ENCODE assay signal across 25 cellular contexts in genomic region chr20:848218-848617, GRCh38. TPM values are rescaled to one million over a fixed set of nuclear protein-coding genes. Genes with fewer than 3 reads are reported as not detected.
DNase-seq lines count a peak whose midpoint lies in the region; ATAC-seq and TF ChIP-seq lines count a peak whose summit lies in the region.
"Had no signal": no experiment of that assay in that cellular context is flagged by ENCODE, and none has a peak within 500 bp of the region (broad histone marks: within the 10 kb centered on the region; RNA-seq: fewer than 3 reads in every experiment).

No MANE protein-coding gene starts in this region.

- H3K36me3 Mint-ChIP-seq in T-helper 17 cell (ENCODE audit: low read depth): peaks cover 4% of the 10 kb centered on the region
- H3K36me3 Mint-ChIP-seq in nephron (ENCODE audit: low read depth): peaks cover 4% of the 10 kb centered on the region
- H3K36me3 Mint-ChIP-seq in activated T-helper 1 cell treated with anti-CD3 and anti-CD28 coated beads, Interleukin-12 subunit alpha, Interleukin-12 subunit beta, Interleukin-2, Interleukin-4 antibody, amounts not matched to agents 30 ng/mL and 10 ng/mL and 1 ng/mL, durations not matched to agents 14 hours and 24 hours and 36 hours (ENCODE audit: low read depth): peaks cover 35% of the 10 kb centered on the region

- peaks cover 50% of the 10 kb centered on the region for H3K4me1 ChIP-seq in Loucy (ENCODE audit: insufficient read depth, low read length, poor library complexity, severe bottlenecking)

- no peaks in the 10 kb centered on the region for H3K27me3 Mint-ChIP-seq in T-helper 17 cell
- H3K27me3 Mint-ChIP-seq in nephron (ENCODE audit: low read depth): peaks cover 27% of the 10 kb centered on the region
- no peaks in the 10 kb centered on the region for H3K27me3 Mint-ChIP-seq in activated T-helper 1 cell treated with anti-CD3 and anti-CD28 coated beads, Interleukin-12 subunit alpha, Interleukin-12 subunit beta, Interleukin-2, Interleukin-4 antibody, amounts not matched to agents 30 ng/mL and 10 ng/mL and 1 ng/mL, durations not matched to agents 14 hours and 24 hours and 36 hours (ENCODE audit: insufficient read depth)

- no peaks in the 10 kb centered on the region for H3K9me3 ChIP-seq in Loucy (ENCODE audit: insufficient read depth, low read depth, low read length)
- no peaks in the 10 kb centered on the region for H3K9me3 ChIP-seq in T-helper 17 cell (ENCODE audit: control insufficient read depth, low read length, poor library complexity, severe bottlenecking)
- H3K9me3 ChIP-seq: gastrocnemius medialis, MG63, tibial artery had no signal

- H3K27me3 ChIP-seq in Loucy (ENCODE audit: insufficient read depth, low read length, poor library complexity, severe bottlenecking): no peaks in the 10 kb centered on the region
- H3K27me3 ChIP-seq: gastrocnemius medialis, hepatocyte, MG63 had no signal

- H3K4me2 ChIP-seq in Loucy (ENCODE audit: low read depth, low read length, poor library complexity, severe bottlenecking): peak overlapping the region; percentile 91
- H3K4me2 ChIP-seq: hepatocyte had no signal

- H2AFZ ChIP-seq in Loucy (ENCODE audit: low read length): no peak overlapping the region
- H2AFZ ChIP-seq: hepatocyte had no signal

- H3F3A ChIP-seq in Loucy (ENCODE audit: low read depth): no peaks in the 10 kb centered on the region

- no peaks in the 10 kb centered on the region for H3K36me3 ChIP-seq in Loucy (ENCODE audit: insufficient read depth, low read length)
- H3K36me3 ChIP-seq: gastrocnemius medialis, MG63 had no signal

- H3K9me2 ChIP-seq in Loucy (replicated peaks; ENCODE audit: low read depth, low read length): no peaks in the 10 kb centered on the region

- H3K4me3 Mint-ChIP-seq in T-helper 17 cell (no peak overlapping the region), nephron (no peak overlapping the region)
- no peak overlapping the region for H3K4me3 Mint-ChIP-seq in activated T-helper 1 cell treated with anti-CD3 and anti-CD28 coated beads, Interleukin-12 subunit alpha, Interleukin-12 subunit beta, Interleukin-2, Interleukin-4 antibody, amounts not matched to agents 30 ng/mL and 10 ng/mL and 1 ng/mL, durations not matched to agents 14 hours and 24 hours and 36 hours
- H3K4me3 Mint-ChIP-seq: dendritic cell treated with granulocyte-macrophage colony-stimulating factor and Interleukin-4, amounts not matched to agents 40 ng/mL and 50 ng/mL, for 4 days; H9 had no signal

- intact Hi-C loops in activated T-helper 1 cell treated with anti-CD3 and anti-CD28 coated beads, Interleukin-12 subunit alpha, Interleukin-12 subunit beta, Interleukin-2, Interleukin-4 antibody, amounts not matched to agents 30 ng/mL and 10 ng/mL and 1 ng/mL, durations not matched to agents 14 hours and 24 hours and 36 hours (cut with micrococcal nuclease): loop anchor here (5.0 kb wide), 1 partner anchor 34 kb away; no protein-coding TSS in a partner anchor

- peak overlapping the region; percentile 73 for H3K4me3 ChIP-seq in Loucy (ENCODE audit: low read length, poor library complexity, severe bottlenecking)
- H3K4me3 ChIP-seq: gastrocnemius medialis, hepatocyte, MG63, tibial artery had no signal

- H3K4me1 Mint-ChIP-seq in T-helper 17 cell (peaks cover 37% of the 10 kb centered on the region), nephron (peaks cover 30% of the 10 kb centered on the region)
- H3K4me1 Mint-ChIP-seq in activated T-helper 1 cell treated with anti-CD3 and anti-CD28 coated beads, Interleukin-12 subunit alpha, Interleukin-12 subunit beta, Interleukin-2, Interleukin-4 antibody, amounts not matched to agents 30 ng/mL and 10 ng/mL and 1 ng/mL, durations not matched to agents 14 hours and 24 hours and 36 hours (ENCODE audit: low read depth): peaks cover 64% of the 10 kb centered on the region

- no peaks in the 10 kb centered on the region for H4K20me1 ChIP-seq in Loucy (ENCODE audit: insufficient read depth, low read length, poor library complexity, severe bottlenecking)

- H3K9ac ChIP-seq in Loucy (ENCODE audit: low read depth, low read length, poor library complexity, severe bottlenecking): peak overlapping the region; percentile 74

- ATAC-seq in T-helper 17 cell: no peak
- no peak for ATAC-seq in GM18858 (IDR thresholded peaks at IDR 0.05; ENCODE audit: unreplicated experiment)
- ATAC-seq: activated CD8-positive, alpha-beta T cell treated with anti-CD3 and anti-CD28 coated beads, Interleukin-2, amount 10 ng/mL, durations not matched to agents 7 days and 5 days; gastrocnemius medialis; left colon had no signal

- H3K27ac Mint-ChIP-seq in T-helper 17 cell (peak overlapping the region; percentile 92), nephron (peak overlapping the region; percentile 36 to 38 (median 38))
- H3K27ac Mint-ChIP-seq in activated T-helper 1 cell treated with anti-CD3 and anti-CD28 coated beads, Interleukin-12 subunit alpha, Interleukin-12 subunit beta, Interleukin-2, Interleukin-4 antibody, amounts not matched to agents 30 ng/mL and 10 ng/mL and 1 ng/mL, durations not matched to agents 14 hours and 24 hours and 36 hours: no peak overlapping the region
- H3K27ac Mint-ChIP-seq: dendritic cell treated with granulocyte-macrophage colony-stimulating factor and Interleukin-4, amounts not matched to agents 40 ng/mL and 50 ng/mL, for 4 days; H9 had no signal

- no peak for TF ChIP-seq CTCF in Loucy (conservative IDR thresholded peaks at IDR 0.05; ENCODE audit: low read length)
- no peak for TF ChIP-seq CTCF in nephron (IDR thresholded peaks at IDR 0.05; ENCODE audit: unreplicated experiment in 3 of 3)

- peak in 2 of 3 experiments; percentile 35 to 42 for DNase-seq in NCI-H1417 (lab: John Stamatoyannopoulos, UW)
- DNase-seq in NCI-H1417 treated with DMSO at 0.1 percent for 48 hours (lab: John Stamatoyannopoulos, UW): no peak
- DNase-seq in T-helper 17 cell: no peak
- no peak for DNase-seq in NCI-H345 treated with DMSO at 0.1 percent for 48 hours (lab: John Stamatoyannopoulos, UW; ENCODE audit: unreplicated experiment)
- no peak for DNase-seq in activated T-helper 1 cell treated with anti-CD3 and anti-CD28 coated beads, Interleukin-12 subunit alpha, Interleukin-12 subunit beta, Interleukin-2, Interleukin-4 antibody, amounts not matched to agents 30 ng/mL and 10 ng/mL and 1 ng/mL, durations not matched to agents 14 hours and 24 hours and 36 hours (ENCODE audit: low spot score)
- DNase-seq: 8988T; activated CD4-positive, CD25-positive, alpha-beta regulatory T cell treated with anti-CD3 and anti-CD28 coated beads, Interleukin-2, amount 50 U/mL, for 72 hours; activated CD8-positive, alpha-beta T cell treated with anti-CD3 and anti-CD28 coated beads, Interleukin-2, amount 10 ng/mL, durations not matched to agents 7 days and 5 days; activated effector memory CD4-positive, alpha-beta T cell treated with anti-CD3 and anti-CD28 coated beads, Interleukin-2, amount 50 U/mL, for 16 hours; central memory CD4-positive, alpha-beta T cell; DMS53; gastrocnemius medialis; H9; left colon; mesenchymal stem cell; MG63; NCI-H1105 treated with DMSO at 0.1 percent for 48 hours; NCI-H2029 treated with DMSO at 0.1 percent for 48 hours; NCI-H510A; tibial artery had no signal

- H3K79me2 ChIP-seq in Loucy (ENCODE audit: insufficient read depth, low read length): peaks cover 42% of the 10 kb centered on the region
- H3K79me2 ChIP-seq: hepatocyte had no signal

- H3K9me3 Mint-ChIP-seq in nephron: no peaks in the 10 kb centered on the region
- H3K9me3 Mint-ChIP-seq in activated T-helper 1 cell treated with anti-CD3 and anti-CD28 coated beads, Interleukin-12 subunit alpha, Interleukin-12 subunit beta, Interleukin-2, Interleukin-4 antibody, amounts not matched to agents 30 ng/mL and 10 ng/mL and 1 ng/mL, durations not matched to agents 14 hours and 24 hours and 36 hours: peaks cover 13% of the 10 kb centered on the region
- H3K9me3 Mint-ChIP-seq: dendritic cell treated with granulocyte-macrophage colony-stimulating factor and Interleukin-4, amounts not matched to agents 40 ng/mL and 50 ng/mL, for 4 days; H9 had no signal

RNA-seq across cellular contexts. Expression of gene FAM110A, which starts 14.7 kb away (rescaled TPM):
- 10 to 100 TPM; 14.1 to 35.1 TPM for total RNA-seq in T-helper 17 cell
- 19.0 and 21.1 TPM in 2 replicates for total RNA-seq in activated T-helper 1 cell treated with anti-CD3 and anti-CD28 coated beads, Interleukin-12 subunit alpha, Interleukin-12 subunit beta, Interleukin-2, Interleukin-4 antibody, amounts not matched to agents 30 ng/mL and 10 ng/mL and 1 ng/mL, durations not matched to agents 14 hours and 24 hours and 36 hours

Comparison
In these comparisons a context has a peak if more than half of its experiments do, and no peak if none do; other contexts are left out.
1. DNase-seq: peak in NCI-H1417 (2 of 3); none in NCI-H1417 treated with DMSO at 0.1 percent for 48 hours (single experiment), T-helper 17 cell (0 of 3), NCI-H345 treated with DMSO at 0.1 percent for 48 hours (single experiment) and activated T-helper 1 cell treated with anti-CD3 and anti-CD28 coated beads, Interleukin-12 subunit alpha, Interleukin-12 subunit beta, Interleukin-2, Interleukin-4 antibody, amounts not matched to agents 30 ng/mL and 10 ng/mL and 1 ng/mL, durations not matched to agents 14 hours and 24 hours and 36 hours (single experiment).